In genomic region chr13:86403213-86403612, GRCh38 we compare ENCODE assay signal across 20 cellular contexts.
"Had no signal": no experiment of that assay in that cellular context is flagged by ENCODE, and none has a peak within 500 bp of the region (broad histone marks: within the 10 kb centered on the region; RNA-seq: fewer than 3 reads in every experiment).

No MANE protein-coding gene starts in this region.

- DNase-seq: activated CD4-positive, alpha-beta memory T cell treated with anti-CD3 and anti-CD28 coated beads for 36 hours; activated CD4-positive, alpha-beta T cell treated with anti-CD3 and anti-CD28 coated beads for 4 hours; activated gamma-delta T cell treated with Interleukin-2 at 50 U/mL for 16 hours; activated T-cell treated with anti-CD3 and anti-CD28 coated beads for 4 hours; colonic mucosa; erythroblast; head of caudate nucleus; kidney glomerular epithelial cell; posterior cingulate gyrus; retina; stimulated activated CD4-positive, alpha-beta T cell treated with anti-CD3 and anti-CD28 coated beads, Interleukin-2, amount 100 ng/mL, for 24 hours; stimulated activated naive CD4-positive, alpha-beta T cell treated with Interleukin-2 at 50 U/mL for 16 hours had no signal

- H3K27ac ChIP-seq: cardiac muscle cell, colonic mucosa, neutrophil, tibial nerve had no signal

- H3K36me3 Mint-ChIP-seq: activated CD4-positive, alpha-beta memory T cell treated with anti-CD3 and anti-CD28 coated beads for 36 hours; activated naive CD8-positive, alpha-beta T cell; natural killer cell treated with Interleukin-12 subunit alpha and Interleukin-12 subunit beta and Interleukin-15 and Interleukin-18, amount 100 ng/mL, for 72 hours; WTC11 had no signal

- H3K4me1 ChIP-seq: colonic mucosa, tibial nerve had no signal

- H3K4me3 ChIP-seq: cardiac muscle cell, colonic mucosa, tibial nerve had no signal

- H3K36me3 ChIP-seq: cardiac muscle cell, colonic mucosa, neutrophil, tibial nerve had no signal

- H3K27me3 Mint-ChIP-seq: activated CD4-positive, alpha-beta memory T cell treated with anti-CD3 and anti-CD28 coated beads for 36 hours; activated naive CD8-positive, alpha-beta T cell; natural killer cell treated with Interleukin-12 subunit alpha and Interleukin-12 subunit beta and Interleukin-15 and Interleukin-18, amount 100 ng/mL, for 72 hours had no signal

- H3K27ac Mint-ChIP-seq: activated CD4-positive, alpha-beta memory T cell treated with anti-CD3 and anti-CD28 coated beads for 36 hours; activated naive CD8-positive, alpha-beta T cell; activated T-helper 1 cell treated with anti-CD3 and anti-CD28 coated beads, Interleukin-12 subunit alpha, Interleukin-12 subunit beta, Interleukin-2, Interleukin-4 antibody, amounts not matched to agents 30 ng/mL and 10 ng/mL and 1 ng/mL, durations not matched to agents 14 hours and 24 hours and 36 hours; natural killer cell treated with Interleukin-12 subunit alpha and Interleukin-12 subunit beta and Interleukin-15 and Interleukin-18, amount 100 ng/mL, for 72 hours; T-helper 2 cell treated with Interferon-gamma antibody and Interleukin-4, amounts not matched to agents 5 μg/mL and 100 μg/mL, for 36 hours; WTC11 had no signal

- H3K27me3 ChIP-seq: cardiac muscle cell, colonic mucosa, neutrophil, tibial nerve had no signal

- H3K9me3 Mint-ChIP-seq: activated T-helper 1 cell treated with anti-CD3 and anti-CD28 coated beads, Interleukin-12 subunit alpha, Interleukin-12 subunit beta, Interleukin-2, Interleukin-4 antibody, amounts not matched to agents 30 ng/mL and 10 ng/mL and 1 ng/mL, durations not matched to agents 14 hours and 24 hours and 36 hours had no signal

- ATAC-seq: natural killer cell treated with Interleukin-12 subunit alpha and Interleukin-12 subunit beta and Interleukin-15 and Interleukin-18, amount 100 ng/mL, for 72 hours; WTC11 had no signal

- H3K4me3 Mint-ChIP-seq: activated CD4-positive, alpha-beta memory T cell treated with anti-CD3 and anti-CD28 coated beads for 36 hours; activated naive CD8-positive, alpha-beta T cell; activated T-helper 1 cell treated with anti-CD3 and anti-CD28 coated beads, Interleukin-12 subunit alpha, Interleukin-12 subunit beta, Interleukin-2, Interleukin-4 antibody, amounts not matched to agents 30 ng/mL and 10 ng/mL and 1 ng/mL, durations not matched to agents 14 hours and 24 hours and 36 hours; natural killer cell treated with Interleukin-12 subunit alpha and Interleukin-12 subunit beta and Interleukin-15 and Interleukin-18, amount 100 ng/mL, for 72 hours; T-helper 2 cell treated with Interferon-gamma antibody and Interleukin-4, amounts not matched to agents 5 μg/mL and 100 μg/mL, for 36 hours; WTC11 had no signal

- H3K9me3 ChIP-seq: colonic mucosa, neutrophil, tibial nerve had no signal
